Comparison of ENCODE assay signal across 8 cellular contexts in the genomic region with DNA sequence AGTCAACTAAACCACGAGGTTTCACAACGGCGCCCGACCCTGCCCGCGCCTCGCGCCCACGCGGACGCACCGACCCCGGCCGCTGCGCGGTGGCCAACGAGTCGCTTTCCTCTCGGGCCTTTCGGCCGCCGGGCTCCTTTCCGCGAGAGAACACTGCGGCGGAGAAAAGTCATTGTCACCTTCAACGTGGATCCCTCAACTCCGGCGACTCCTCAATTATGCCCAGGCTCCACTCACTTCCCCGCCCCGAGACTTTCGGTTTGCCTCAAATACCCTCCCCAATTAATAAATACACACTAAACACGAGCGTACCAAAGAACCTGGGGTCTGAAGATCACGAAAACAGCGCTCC. TPM values are rescaled to one million over a fixed set of nuclear protein-coding genes. Genes with fewer than 3 reads are reported as not detected.
DNase-seq lines count a peak whose midpoint lies in the region; ATAC-seq and TF ChIP-seq lines count a peak whose summit lies in the region.

No MANE protein-coding gene starts in this region.

- peaks cover 48% of the 10 kb centered on the region for H3K79me2 ChIP-seq in ACC112 (ENCODE audit: control insufficient read depth, insufficient read depth, low read length, unreplicated experiment)

- CTCF ChIA-PET in GM10248 (lab: Yijun Ruan, JAX): interaction anchor here (1.0 kb wide), 1 partner anchor 53 kb away, joined by 4 read pairs; no protein-coding TSS in a partner anchor

- ATAC-seq in GM21723 (IDR thresholded peaks at IDR 0.05; ENCODE audit: unreplicated experiment) (peak; percentile 2), HG03108 (IDR thresholded peaks at IDR 0.05; ENCODE audit: unreplicated experiment) (no peak)

- TF ChIP-seq CTCF in fibroblast of mammary gland (conservative IDR thresholded peaks at IDR 0.05; ENCODE audit: control insufficient read depth, insufficient read depth, low read depth, low read length) (no peak), ovary (IDR thresholded peaks at IDR 0.05) (peak in 1 of 3 donors; percentile 7), GM10248 (IDR thresholded peaks at IDR 0.05; ENCODE audit: control extremely low read depth, extremely low read depth, low read depth, missing control alignments) (no peak)

- no peaks in the 10 kb centered on the region for H3K9me3 ChIP-seq in ovary

- 0 to 1% (median 0%) methylated on average over 32 to 36 of the region's 36 CpGs for WGBS in ovary, 3 donors

- peaks cover 11% of the 10 kb centered on the region for H3K4me1 ChIP-seq in ACC112 (ENCODE audit: control insufficient read depth, insufficient read depth, low read length, unreplicated experiment)
- H3K4me1 ChIP-seq in ovary (ENCODE audit: insufficient read depth): peaks cover 4% of the 10 kb centered on the region

- peak overlapping the region; percentile 93 for H2AFZ ChIP-seq in ACC112 (ENCODE audit: low read length, unreplicated experiment)

- POLR2A ChIA-PET in GM10248 (lab: Yijun Ruan, JAX): interaction anchor here (0.6 to 1.0 kb wide), 3 partner anchors 28 to 390 kb away, joined by 3 to 5 read pairs (median 4); no protein-coding TSS in a partner anchor

- intact Hi-C loops in ovary (cut with DNase I): no loop called here

- no peak for TF ChIP-seq POLR2A in ovary (IDR thresholded peaks at IDR 0.05)

- H3K27me3 ChIP-seq in ACC112 (ENCODE audit: insufficient read depth, low read length) (peaks cover 3% of the 10 kb centered on the region; the same call in 1 of the 2 replicates), ovary (no peaks in the 10 kb centered on the region)

- no peak for TF ChIP-seq EP300 in ovary (IDR thresholded peaks at IDR 0.05)

- H3K27ac ChIP-seq in ACC112 (ENCODE audit: low read depth, low read length) (peak overlapping the region; percentile 5; the same call in 1 of the 2 replicates), ovary (peak overlapping the region; percentile 67 to 83)

- H3K36me3 ChIP-seq in ACC112 (ENCODE audit: insufficient read depth, low read length): no peaks in the 10 kb centered on the region
- no peaks in the 10 kb centered on the region for H3K36me3 ChIP-seq in ovary

- H3K4me3 ChIP-seq in ACC112 (ENCODE audit: low read depth, low read length) (peak overlapping the region; percentile 83), fibroblast of mammary gland (ENCODE audit: control insufficient read depth, low read depth, low read length) (peak overlapping the region; percentile 95), ovary (peak overlapping the region; percentile 79)

- peak; percentile 26 to 29 for DNase-seq in activated CD4-positive, alpha-beta T cell treated with anti-CD3 and anti-CD28 coated beads, Interleukin-2, amount 50 U/mL, for 4 hours
- DNase-seq in fibroblast of mammary gland (ENCODE audit: low read depth) (no peak), ovary (peak in 2 of 5 donors; percentile 51 to 72), GM10248 (ENCODE audit: extremely low spot score) (no peak), MV-4-11 (lab: John Stamatoyannopoulos, UW) (no peak)

RNA-seq across cellular contexts. Expression of gene SINHCAF, which starts 0.5 kb away (rescaled TPM):
- 10 to 100 TPM; 45.0 to 86.0 (median 59.0) TPM for total RNA-seq in ovary
- polyA plus RNA-seq in ovary: 10 to 100 TPM; 40.7 to 66.8 TPM

Comparison
In these comparisons a context has a peak if more than half of its experiments do, and no peak if none do; other contexts are left out.
1. DNase-seq: peak in activated CD4-positive, alpha-beta T cell treated with anti-CD3 and anti-CD28 coated beads, Interleukin-2, amount 50 U/mL, for 4 hours (2 of 2); none in fibroblast of mammary gland (single experiment), GM10248 (single experiment) and MV-4-11 (single experiment).
2. Peak in every context shown above with its lines, with median percentiles within 50 percentile points of each other: H3K4me3 ChIP-seq.